In genomic region chr5:32651638-32652037, GRCh38 we compare ENCODE assay signal across 33 cellular contexts. TPM values are rescaled to one million over a fixed set of nuclear protein-coding genes. Genes with fewer than 3 reads are reported as not detected.
"Had no signal": no experiment of that assay in that cellular context is flagged by ENCODE, and none has a peak within 500 bp of the region (broad histone marks: within the 10 kb centered on the region; RNA-seq: fewer than 3 reads in every experiment).

No MANE protein-coding gene starts in this region.

- H3K9me3 ChIP-seq: adrenal gland, esophagus muscularis mucosa, gastroesophageal sphincter had no signal

- DNase-seq: activated CD4-positive, alpha-beta memory T cell treated with anti-CD3 and anti-CD28 coated beads for 36 hours; activated CD4-positive, alpha-beta T cell treated with anti-CD3 and anti-CD28 coated beads for 36 hours; activated CD4-positive, alpha-beta T cell treated with anti-CD3 and anti-CD28 coated beads, Interleukin-2, amount 10 ng/mL, durations not matched to agents 24 days and 14 days; activated CD4-positive, CD25-positive, alpha-beta regulatory T cell; activated CD4-positive, CD25-positive, alpha-beta regulatory T cell treated with anti-CD3 and anti-CD28 coated beads, Interleukin-2, amount 50 U/mL, for 72 hours; activated CD8-positive, alpha-beta memory T cell treated with anti-CD3 and anti-CD28 coated beads, Interleukin-2, amount 10 ng/mL, durations not matched to agents 7 days and 5 days; activated CD8-positive, alpha-beta memory T cell treated with anti-CD3 and anti-CD28 coated beads, Interleukin-2, amount 50 U/mL, for 4 hours; activated CD8-positive, alpha-beta T cell treated with anti-CD3 and anti-CD28 coated beads, Interleukin-2, amount 10 ng/mL, durations not matched to agents 7 days and 5 days; activated effector memory CD4-positive, alpha-beta T cell treated with anti-CD3 and anti-CD28 coated beads, Interleukin-2, amount 50 U/mL, for 16 hours; activated naive CD4-positive, alpha-beta T cell treated with anti-CD3 and anti-CD28 coated beads for 36 hours; activated naive CD8-positive, alpha-beta T cell treated with anti-CD3 and anti-CD28 coated beads for 36 hours; activated naive CD8-positive, alpha-beta T cell treated with anti-CD3 and anti-CD28 coated beads, Interleukin-2, amount 50 U/mL, for 24 hours; activated T-cell treated with anti-CD3 and anti-CD28 coated beads, Interleukin-2, amount 50 U/mL, for 1 hour; activated T-cell treated with anti-CD3 and anti-CD28 coated beads, Interleukin-2, amount 50 U/mL, for 48 hours; adrenal gland; amygdala; brain microvascular endothelial cell; cortex of kidney; dermis blood vessel endothelial cell; effector CD4-positive, alpha-beta T cell; effector memory CD8-positive, alpha-beta T cell; erythroblast; foreskin melanocyte; T-helper 2 cell had no signal

- H3K4me3 ChIP-seq: adrenal gland, esophagus muscularis mucosa, gastroesophageal sphincter had no signal

- H3K4me1 ChIP-seq: adrenal gland, esophagus muscularis mucosa, gastroesophageal sphincter had no signal

- FAIRE-seq: astrocyte, bronchial epithelial cell, colon had no signal

- H3K27ac ChIP-seq: adrenal gland, brain microvascular endothelial cell, esophagus muscularis mucosa, gastroesophageal sphincter had no signal

- H3K27me3 ChIP-seq: adrenal gland, brain microvascular endothelial cell, esophagus muscularis mucosa, gastroesophageal sphincter had no signal

- ATAC-seq: activated CD4-positive, alpha-beta T cell treated with anti-CD3 and anti-CD28 coated beads for 36 hours; activated CD8-positive, alpha-beta memory T cell treated with anti-CD3 and anti-CD28 coated beads, Interleukin-2, amount 10 ng/mL, durations not matched to agents 7 days and 5 days; activated CD8-positive, alpha-beta T cell treated with anti-CD3 and anti-CD28 coated beads, Interleukin-2, amount 10 ng/mL, durations not matched to agents 7 days and 5 days; activated naive CD8-positive, alpha-beta T cell treated with anti-CD3 and anti-CD28 coated beads, Interleukin-2, amount 50 U/mL, for 24 hours; effector memory CD8-positive, alpha-beta T cell; gastroesophageal sphincter had no signal

- H3K36me3 ChIP-seq: adrenal gland, brain microvascular endothelial cell, esophagus muscularis mucosa, gastroesophageal sphincter had no signal

RNA-seq across cellular contexts. Expression of gene NPR3, which starts 59.5 kb away (rescaled TPM):
- total RNA-seq: activated CD8-positive, alpha-beta memory T cell treated with anti-CD3 and anti-CD28 coated beads for 36 hours; activated CD8-positive, alpha-beta T cell treated with anti-CD3 and anti-CD28 coated beads, Interleukin-2, amount 10 ng/mL, durations not matched to agents 7 days and 5 days; activated naive CD8-positive, alpha-beta T cell treated with anti-CD3 and anti-CD28 coated beads for 36 hours; activated T-helper 1 cell treated with anti-CD3 and anti-CD28 coated beads, Interleukin-12 subunit alpha, Interleukin-12 subunit beta, Interleukin-2, Interleukin-4 antibody, amounts not matched to agents 30 ng/mL and 10 ng/mL and 1 ng/mL, durations not matched to agents 14 hours and 24 hours and 36 hours; activated T-helper 2 cell treated with anti-CD3 and anti-CD28 coated beads, Interferon-gamma antibody, Interleukin-2, Interleukin-4, amounts not matched to agents 10 μg/mL and 5 μg/mL and 100 μg/mL, durations not matched to agents 14 hours and 24 hours and 36 hours; T-helper 1 cell treated with Interleukin-12 subunit alpha and Interleukin-12 subunit beta and Interleukin-4 antibody, amounts not matched to agents 30 ng/mL and 1 ng/mL, for 36 hours had no signal
